1 cellular context compared by ENCODE assay signal in genomic region chr1:169679692-169680091, GRCh38.
TF ChIP-seq lines count a peak whose summit lies in the region.

No MANE protein-coding gene starts in this region.

TF ChIP-seq in A549, 52 proteins besides CTCF, POLR2A, EP300 and RAD21 (continued from another document):
- no peak for TF ChIP-seq BCL3 (IDR thresholded peaks at IDR 0.05)
- no peak for TF ChIP-seq NFE2L2 (conservative IDR thresholded peaks at IDR 0.05; ENCODE audit: low read length)
- TF ChIP-seq EHMT2 (IDR thresholded peaks at IDR 0.05; ENCODE audit: low read depth), result no peak
TF ChIP-seq in A549: peak in this region for 0.
